ENCODE assay signal across 2 cellular contexts in the genomic region with DNA sequence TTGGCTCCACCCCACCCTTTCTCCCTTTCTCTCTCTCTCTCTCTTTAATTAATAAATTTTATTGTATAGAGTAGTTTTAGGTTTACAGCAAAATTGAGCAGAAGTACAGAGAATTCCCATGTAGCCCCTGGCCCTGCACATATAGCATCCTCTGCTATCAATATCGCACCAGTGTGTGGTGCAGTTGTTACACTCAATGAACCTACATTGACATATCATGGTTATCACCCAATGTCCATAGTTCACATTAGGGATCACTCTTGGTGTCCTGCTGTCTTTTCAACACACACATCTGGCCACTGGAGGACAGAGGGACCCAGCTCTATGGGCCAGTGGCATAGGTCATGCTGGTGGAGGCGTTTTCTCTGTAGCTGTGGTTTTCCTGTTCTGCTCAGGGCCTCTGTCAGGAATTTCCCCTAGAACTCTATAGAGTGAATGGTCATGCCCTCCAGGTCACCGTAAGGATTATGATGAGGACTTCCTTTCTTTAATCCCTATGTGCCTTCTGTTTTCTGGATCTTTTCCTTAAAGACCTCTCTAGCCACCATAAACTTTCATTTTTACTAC.
TF ChIP-seq lines count a peak whose summit lies in the region.

No MANE protein-coding gene starts in this region.

TF ChIP-seq in liver, 16 proteins besides CTCF, POLR2A, EP300 and RAD21 (continued from another document):
- TF ChIP-seq, protein P1, sequence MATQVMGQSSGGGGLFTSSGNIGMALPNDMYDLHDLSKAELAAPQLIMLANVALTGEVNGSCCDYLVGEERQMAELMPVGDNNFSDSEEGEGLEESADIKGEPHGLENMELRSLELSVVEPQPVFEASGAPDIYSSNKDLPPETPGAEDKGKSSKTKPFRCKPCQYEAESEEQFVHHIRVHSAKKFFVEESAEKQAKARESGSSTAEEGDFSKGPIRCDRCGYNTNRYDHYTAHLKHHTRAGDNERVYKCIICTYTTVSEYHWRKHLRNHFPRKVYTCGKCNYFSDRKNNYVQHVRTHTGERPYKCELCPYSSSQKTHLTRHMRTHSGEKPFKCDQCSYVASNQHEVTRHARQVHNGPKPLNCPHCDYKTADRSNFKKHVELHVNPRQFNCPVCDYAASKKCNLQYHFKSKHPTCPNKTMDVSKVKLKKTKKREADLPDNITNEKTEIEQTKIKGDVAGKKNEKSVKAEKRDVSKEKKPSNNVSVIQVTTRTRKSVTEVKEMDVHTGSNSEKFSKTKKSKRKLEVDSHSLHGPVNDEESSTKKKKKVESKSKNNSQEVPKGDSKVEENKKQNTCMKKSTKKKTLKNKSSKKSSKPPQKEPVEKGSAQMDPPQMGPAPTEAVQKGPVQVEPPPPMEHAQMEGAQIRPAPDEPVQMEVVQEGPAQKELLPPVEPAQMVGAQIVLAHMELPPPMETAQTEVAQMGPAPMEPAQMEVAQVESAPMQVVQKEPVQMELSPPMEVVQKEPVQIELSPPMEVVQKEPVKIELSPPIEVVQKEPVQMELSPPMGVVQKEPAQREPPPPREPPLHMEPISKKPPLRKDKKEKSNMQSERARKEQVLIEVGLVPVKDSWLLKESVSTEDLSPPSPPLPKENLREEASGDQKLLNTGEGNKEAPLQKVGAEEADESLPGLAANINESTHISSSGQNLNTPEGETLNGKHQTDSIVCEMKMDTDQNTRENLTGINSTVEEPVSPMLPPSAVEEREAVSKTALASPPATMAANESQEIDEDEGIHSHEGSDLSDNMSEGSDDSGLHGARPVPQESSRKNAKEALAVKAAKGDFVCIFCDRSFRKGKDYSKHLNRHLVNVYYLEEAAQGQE (IDR thresholded peaks at IDR 0.05): no peak
- TF ChIP-seq SP1 (IDR thresholded peaks at IDR 0.05) (no peak), YY1 (IDR thresholded peaks at IDR 0.05) (no peak)
- TF ChIP-seq, protein P2, sequence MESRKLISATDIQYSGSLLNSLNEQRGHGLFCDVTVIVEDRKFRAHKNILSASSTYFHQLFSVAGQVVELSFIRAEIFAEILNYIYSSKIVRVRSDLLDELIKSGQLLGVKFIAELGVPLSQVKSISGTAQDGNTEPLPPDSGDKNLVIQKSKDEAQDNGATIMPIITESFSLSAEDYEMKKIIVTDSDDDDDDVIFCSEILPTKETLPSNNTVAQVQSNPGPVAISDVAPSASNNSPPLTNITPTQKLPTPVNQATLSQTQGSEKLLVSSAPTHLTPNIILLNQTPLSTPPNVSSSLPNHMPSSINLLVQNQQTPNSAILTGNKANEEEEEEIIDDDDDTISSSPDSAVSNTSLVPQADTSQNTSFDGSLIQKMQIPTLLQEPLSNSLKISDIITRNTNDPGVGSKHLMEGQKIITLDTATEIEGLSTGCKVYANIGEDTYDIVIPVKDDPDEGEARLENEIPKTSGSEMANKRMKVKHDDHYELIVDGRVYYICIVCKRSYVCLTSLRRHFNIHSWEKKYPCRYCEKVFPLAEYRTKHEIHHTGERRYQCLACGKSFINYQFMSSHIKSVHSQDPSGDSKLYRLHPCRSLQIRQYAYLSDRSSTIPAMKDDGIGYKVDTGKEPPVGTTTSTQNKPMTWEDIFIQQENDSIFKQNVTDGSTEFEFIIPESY (IDR thresholded peaks at IDR 0.05): no peak

TF ChIP-seq in HepG2, 621 proteins besides CTCF, POLR2A, EP300 and RAD21 (continued from another document):
- TF ChIP-seq SMAD1 (CRISPR knock-in tag; IDR thresholded peaks at IDR 0.05; ENCODE audit: borderline replicate concordance, low read depth): no peak
- no peak for TF ChIP-seq SNAI1 (CRISPR knock-in tag; IDR thresholded peaks at IDR 0.05; ENCODE audit: borderline replicate concordance)
